Comparison of ENCODE assay signal across 14 cellular contexts in genomic region chr10:3014968-3015367, GRCh38. TPM values are rescaled to one million over a fixed set of nuclear protein-coding genes. Genes with fewer than 3 reads are reported as not detected.
DNase-seq lines count a peak whose midpoint lies in the region; ATAC-seq and TF ChIP-seq lines count a peak whose summit lies in the region.
"Had no signal": no experiment of that assay in that cellular context is flagged by ENCODE, and none has a peak within 500 bp of the region (broad histone marks: within the 10 kb centered on the region; RNA-seq: fewer than 3 reads in every experiment).

No MANE protein-coding gene starts in this region.

- H3K4me1 Mint-ChIP-seq in activated CD8-positive, alpha-beta T cell treated with anti-CD3 and anti-CD28 coated beads for 36 hours (ENCODE audit: low read depth) = no peaks in the 10 kb centered on the region

- WGBS in heart right ventricle, 2 donors = 54 to 62% methylated on average over 9 of the region's 9 CpGs
- 33 to 39% methylated on average over 2 to 9 of the region's 9 CpGs for WGBS in transverse colon (ENCODE audit: low coverage in 1 of 2), 2 donors

- in situ Hi-C loops in transverse colon (cut with MboI; ENCODE audit: low pct_ligation_motif_present in 1 of 4, low pct_unique_long_range_greater_than_20kb in 1 of 4, low sequenced_read_pairs in 3 of 4) = no loop called here

- TF ChIP-seq POLR2A in transverse colon (IDR thresholded peaks at IDR 0.05) = no peak

- TF ChIP-seq EP300 in transverse colon (IDR thresholded peaks at IDR 0.05; ENCODE audit: low read depth) = no peak

- H3K27ac ChIP-seq in heart right ventricle (no peak overlapping the region), RWPE2 (ENCODE audit: poor library complexity, severe bottlenecking) (no peak overlapping the region), transverse colon (no peak overlapping the region)
- H3K27ac ChIP-seq: BLaER1 had no signal

- no peak overlapping the region for H3K27ac Mint-ChIP-seq in activated CD8-positive, alpha-beta T cell treated with anti-CD3 and anti-CD28 coated beads for 36 hours
- H3K27ac Mint-ChIP-seq: CD8-positive, alpha-beta T cell had no signal

- H3K27me3 ChIP-seq in heart right ventricle (peaks cover 0 to 26% (median 12%) of the 10 kb centered on the region in 7 donors), RWPE2 (ENCODE audit: insufficient read depth, poor library complexity, severe bottlenecking) (peaks cover 3% of the 10 kb centered on the region), transverse colon (peaks cover 8% of the 10 kb centered on the region)
- H3K27me3 ChIP-seq: BLaER1 had no signal

- no peaks in the 10 kb centered on the region for H3K36me3 ChIP-seq in heart right ventricle
- H3K36me3 ChIP-seq in RWPE2 (ENCODE audit: low read depth) = no peaks in the 10 kb centered on the region
- H3K36me3 ChIP-seq in mucosa of descending colon (ENCODE audit: low read depth) = no peaks in the 10 kb centered on the region
- H3K36me3 ChIP-seq in transverse colon = no peaks in the 10 kb centered on the region
- H3K36me3 ChIP-seq: BLaER1 had no signal

- no peak for TF ChIP-seq CTCF in heart right ventricle (IDR thresholded peaks at IDR 0.05)
- no peak for TF ChIP-seq CTCF in RWPE2 (IDR thresholded peaks at IDR 0.05; ENCODE audit: poor library complexity, severe bottlenecking)
- TF ChIP-seq CTCF in mucosa of descending colon (IDR thresholded peaks at IDR 0.05) = no peak
- no peak for TF ChIP-seq CTCF in transverse colon (IDR thresholded peaks at IDR 0.05)
- no peak for TF ChIP-seq CTCF in activated CD8-positive, alpha-beta T cell treated with anti-CD3 and anti-CD28 coated beads for 36 hours (IDR thresholded peaks at IDR 0.05)

- no peaks in the 10 kb centered on the region for H3K9me3 Mint-ChIP-seq in activated CD8-positive, alpha-beta T cell treated with anti-CD3 and anti-CD28 coated beads for 36 hours
- H3K9me3 Mint-ChIP-seq: CD8-positive, alpha-beta T cell had no signal

- H3K36me3 Mint-ChIP-seq in activated CD8-positive, alpha-beta T cell treated with anti-CD3 and anti-CD28 coated beads for 36 hours (ENCODE audit: low read depth) = no peaks in the 10 kb centered on the region
- H3K36me3 Mint-ChIP-seq: CD8-positive, alpha-beta T cell had no signal

- H3K9me3 ChIP-seq in heart right ventricle (peaks cover 0 to 8% (median 0%) of the 10 kb centered on the region in 11 donors), RWPE2 (ENCODE audit: severe bottlenecking) (no peaks in the 10 kb centered on the region), mucosa of descending colon (no peaks in the 10 kb centered on the region), transverse colon (no peaks in the 10 kb centered on the region)
- H3K9me3 ChIP-seq: BLaER1 had no signal

- H3K4me3 Mint-ChIP-seq in activated CD8-positive, alpha-beta T cell treated with anti-CD3 and anti-CD28 coated beads for 36 hours = no peak overlapping the region
- H3K4me3 Mint-ChIP-seq: CD8-positive, alpha-beta T cell had no signal

- CTCF ChIA-PET in activated CD8-positive, alpha-beta T cell treated with anti-CD3 and anti-CD28 coated beads for 36 hours (lab: Charles Lee) = no interaction called here

- DNase-seq in heart right ventricle = peak in 1 of 2 donors; percentile 18
- no peak for DNase-seq in cardiac septum (ENCODE audit: low spot score)
- DNase-seq in RWPE2 (ENCODE audit: low spot score) = no peak
- DNase-seq in mucosa of descending colon = peak in 2 of 3 donors; percentile 33 to 55
- DNase-seq in transverse colon = peak; percentile 43
- no peak for DNase-seq in ecto neural progenitor cell (ENCODE audit: low spot score)
- no peak for DNase-seq in activated CD4-positive, alpha-beta T cell treated with anti-CD3 and anti-CD28 coated beads for 4 hours
- no peak for DNase-seq in activated CD8-positive, alpha-beta T cell treated with anti-CD3 and anti-CD28 coated beads for 36 hours
- DNase-seq: CD8-positive, alpha-beta T cell; NCI-H1105; NCI-H187; NK-92 treated with Interleukin-12 subunit alpha and Interleukin-12 subunit beta, amount 100 ng/mL, for 24 hours; RPMI8226 had no signal

- H3K4me1 ChIP-seq in heart right ventricle (peaks cover 0 to 9% (median 0%) of the 10 kb centered on the region in 9 donors), RWPE2 (ENCODE audit: insufficient read depth, poor library complexity, severe bottlenecking) (no peaks in the 10 kb centered on the region), mucosa of descending colon (ENCODE audit: low read depth) (peaks cover 5% of the 10 kb centered on the region), transverse colon (peaks cover 0 to 3% (median 0%) of the 10 kb centered on the region in 4 donors)

- peak in 6 of 8 donors; percentile 16 to 59 (median 44) for ATAC-seq in heart right ventricle
- ATAC-seq in RWPE2 (ENCODE audit: low read depth) = peak; percentile 46; the same call in 2 of the 3 replicates
- peak; percentile 92 for ATAC-seq in mucosa of descending colon
- ATAC-seq in activated CD8-positive, alpha-beta T cell treated with anti-CD3 and anti-CD28 coated beads for 36 hours = no peak
- ATAC-seq: CD8-positive, alpha-beta T cell had no signal

- intact Hi-C loops in heart right ventricle (cut with DNase I) = no loop called here
- intact Hi-C loops in cardiac septum (cut with DNase I) = no loop called here
- intact Hi-C loops in mucosa of descending colon (cut with DNase I, micrococcal nuclease) = no loop called here
- intact Hi-C loops in transverse colon (cut with DNase I; ENCODE audit: low total_unique reads) = no loop called here
- intact Hi-C loops in activated CD8-positive, alpha-beta T cell treated with anti-CD3 and anti-CD28 coated beads for 36 hours (cut with micrococcal nuclease) = no loop called here

- H3K4me3 ChIP-seq in heart right ventricle = no peak overlapping the region
- H3K4me3 ChIP-seq in RWPE2 (ENCODE audit: severe bottlenecking) = no peak overlapping the region
- no peak overlapping the region for H3K4me3 ChIP-seq in mucosa of descending colon
- no peak overlapping the region for H3K4me3 ChIP-seq in transverse colon
- H3K4me3 ChIP-seq: BLaER1 had no signal

- POLR2A ChIA-PET in activated CD8-positive, alpha-beta T cell treated with anti-CD3 and anti-CD28 coated beads for 36 hours (lab: Charles Lee) = no interaction called here

- peaks cover 21% of the 10 kb centered on the region for H3K27me3 Mint-ChIP-seq in activated CD8-positive, alpha-beta T cell treated with anti-CD3 and anti-CD28 coated beads for 36 hours

RNA-seq across cellular contexts. Expression of gene PFKP, which starts 52.4 kb away (rescaled TPM):
- 100 to 1,000 TPM; 138 to 316 (median 220) TPM for total RNA-seq in heart right ventricle
- polyA plus RNA-seq in heart right ventricle = 100 to 1,000 TPM in 1 of 2 donors, 10 to 100 TPM in 1; 68.3 to 230 TPM
- 215 TPM for total RNA-seq in cardiac septum
- 100 to 1,000 TPM in 2 of 3 donors, 10 to 100 TPM in 1; 76.1 to 117 (median 100) TPM for total RNA-seq in mucosa of descending colon
- 10 to 100 TPM; 53.9 to 93.9 (median 66.2) TPM for total RNA-seq in transverse colon
- total RNA-seq in activated CD8-positive, alpha-beta T cell treated with anti-CD3 and anti-CD28 coated beads for 36 hours = 100 to 1,000 TPM; 217 to 219 TPM

Comparison
In these comparisons a context has a peak if more than half of its experiments do, and no peak if none do; other contexts are left out.
1. DNase-seq: peak in mucosa of descending colon (2 of 3) and transverse colon (single experiment); none in cardiac septum (single experiment), RWPE2 (single experiment), ecto neural progenitor cell (single experiment), activated CD4-positive, alpha-beta T cell treated with anti-CD3 and anti-CD28 coated beads for 4 hours (0 of 2) and activated CD8-positive, alpha-beta T cell treated with anti-CD3 and anti-CD28 coated beads for 36 hours (single experiment).